ENCODE assay signal across 12 cellular contexts in the genomic region with DNA sequence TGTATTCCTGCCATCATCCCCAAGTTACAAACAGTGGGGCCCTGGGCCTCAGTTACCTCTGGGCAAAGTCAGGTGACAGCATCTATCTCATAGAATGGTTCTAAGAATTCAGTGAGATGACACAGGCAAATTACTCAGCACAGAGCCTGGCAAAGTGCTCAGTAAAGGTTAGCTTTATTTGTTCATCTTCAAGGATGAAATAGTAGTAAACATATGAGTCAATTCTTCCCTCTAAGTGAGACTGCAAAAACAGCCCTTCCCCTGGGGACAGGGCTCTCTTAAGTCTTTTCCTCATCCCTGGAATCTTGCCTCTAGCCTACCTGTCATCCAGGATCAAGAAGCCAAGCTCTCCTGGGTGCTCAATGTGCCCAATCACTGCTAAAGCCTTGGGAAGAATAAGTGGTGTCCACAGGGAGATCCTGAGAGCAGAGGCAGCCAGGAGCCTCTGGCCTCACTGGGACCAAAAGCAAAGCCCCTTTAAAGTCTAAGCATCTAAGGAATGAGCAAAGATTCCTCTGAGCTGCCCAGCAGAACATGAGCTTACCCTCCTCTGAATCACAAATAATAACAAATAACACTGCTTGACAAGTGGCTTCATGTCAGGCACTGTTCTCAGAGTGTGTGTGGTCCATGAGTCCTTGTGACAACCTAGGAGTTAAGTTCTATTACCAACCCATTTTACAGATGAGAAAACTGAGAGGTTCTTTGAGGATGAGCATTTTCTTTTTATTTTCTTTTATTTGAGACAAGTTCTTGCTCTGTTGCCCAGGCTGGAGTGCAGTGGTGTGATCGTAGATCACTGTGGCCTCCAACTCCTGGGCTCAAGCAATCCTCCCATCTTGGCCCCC. TPM values are rescaled to one million over a fixed set of nuclear protein-coding genes. Genes with fewer than 3 reads are reported as not detected.
DNase-seq lines count a peak whose midpoint lies in the region; ATAC-seq and TF ChIP-seq lines count a peak whose summit lies in the region.
"Had no signal": no experiment of that assay in that cellular context is flagged by ENCODE, and none has a peak within 500 bp of the region (broad histone marks: within the 10 kb centered on the region; RNA-seq: fewer than 3 reads in every experiment).

No MANE protein-coding gene starts in this region.

- no peak overlapping the region for H3K4me2 ChIP-seq in mammary epithelial cell (ENCODE audit: insufficient read depth, low read depth, low read length)

- H3K79me2 ChIP-seq in mammary epithelial cell (ENCODE audit: insufficient read depth, low read length): peaks cover 88% of the 10 kb centered on the region

- H3K27ac ChIP-seq in mammary epithelial cell (ENCODE audit: insufficient read depth, low read depth, low read length): no peak overlapping the region
- peak overlapping the region; percentile 84 to 98 for H3K27ac ChIP-seq in tibial artery
- H3K27ac ChIP-seq in thyroid gland: peak overlapping the region in 1 of 3 donors; percentile 36
- H3K27ac ChIP-seq: colonic mucosa had no signal

- no peak for ATAC-seq in GM21367 (IDR thresholded peaks at IDR 0.05; ENCODE audit: unreplicated experiment)

- 100% methylated on average over 1 of the region's 1 CpG for WGBS in mammary epithelial cell (ENCODE audit: low coverage, missing lambda C conversion rate)
- 93 to 95% methylated on average over 1 of the region's 1 CpG for WGBS in thyroid gland, 2 donors

- H3K4me3 ChIP-seq in mammary epithelial cell (replicated peaks in 1 of 3; ENCODE audit: insufficient read depth in 1 of 3, low read depth in 2 of 3, low read length in 3 of 3) (no peak overlapping the region), tibial artery (no peak overlapping the region), thyroid gland (replicated peaks in 1 of 3) (no peak overlapping the region)
- H3K4me3 ChIP-seq: colonic mucosa had no signal

- CTCF ChIA-PET in mammary epithelial cell (lab: Charles Lee; ENCODE audit: low non-redundant PET): no interaction called here

- no TSS peak for BruUV-seq in mammary epithelial cell (replicated peaks; lab: Mats Ljungman, UMichigan)

- TF ChIP-seq POLR2A in thyroid gland (IDR thresholded peaks at IDR 0.05): no peak

- no peak overlapping the region for H3K9ac ChIP-seq in mammary epithelial cell (ENCODE audit: insufficient read depth, low read length)

- no peaks in the 10 kb centered on the region for H3K27me3 ChIP-seq in mammary epithelial cell (ENCODE audit: insufficient read depth, low read length)
- no peaks in the 10 kb centered on the region for H3K27me3 ChIP-seq in tibial artery
- H3K27me3 ChIP-seq in thyroid gland: no peaks in the 10 kb centered on the region
- H3K27me3 ChIP-seq: colonic mucosa had no signal

- H2AFZ ChIP-seq in mammary epithelial cell (ENCODE audit: low read depth, low read length): no peak overlapping the region

- TF ChIP-seq CTCF in mammary epithelial cell (conservative IDR thresholded peaks at IDR 0.05 in 1 of 2, IDR thresholded peaks at IDR 0.05 in 1 of 2; ENCODE audit: extremely low read depth in 1 of 2, insufficient read depth in 1 of 2, low read depth in 1 of 2, low read length in 2 of 2) (no peak), tibial artery (IDR thresholded peaks at IDR 0.05) (no peak), thyroid gland (IDR thresholded peaks at IDR 0.05) (no peak)

- no peaks in the 10 kb centered on the region for H3K36me3 ChIP-seq in mammary epithelial cell (ENCODE audit: insufficient read depth, low read length)
- no peaks in the 10 kb centered on the region for H3K36me3 ChIP-seq in tibial artery
- no peaks in the 10 kb centered on the region for H3K36me3 ChIP-seq in thyroid gland
- H3K36me3 ChIP-seq: colonic mucosa had no signal

- intact Hi-C loops in mammary epithelial cell (cut with micrococcal nuclease) (loop anchor here (2.0 kb wide), 1 partner anchor 14 kb away; no protein-coding TSS in a partner anchor), tibial artery (cut with DNase I; ENCODE audit: low total_unique reads) (no loop called here), thyroid gland (cut with DNase I) (no loop called here)

- peaks cover 11% of the 10 kb centered on the region for H3K4me1 ChIP-seq in mammary epithelial cell (ENCODE audit: insufficient read depth, low read length)
- H3K4me1 ChIP-seq in tibial artery: peaks cover 5 to 100% (median 75%) of the 10 kb centered on the region in 4 donors
- peaks cover 0 to 23% of the 10 kb centered on the region in 2 donors for H3K4me1 ChIP-seq in thyroid gland
- H3K4me1 ChIP-seq: colonic mucosa had no signal

- in situ Hi-C loops in mammary epithelial cell (cut with MboI; ENCODE audit: low sequenced_read_pairs in 2 of 2): no loop called here

- DNase-seq in SIG-M5 treated with dmso at 0.1 percent for 504 hours (lab: John Stamatoyannopoulos, UW; ENCODE audit: unreplicated experiment): peak; percentile 15
- DNase-seq in SIG-M5 (lab: John Stamatoyannopoulos, UW): no peak
- peak; percentile 58 for DNase-seq in mammary epithelial cell
- peak; percentile 86 for DNase-seq in kidney tubule cell (ENCODE audit: low spot score)
- no peak for DNase-seq in tibial artery
- DNase-seq in HT-29 (ENCODE audit: low spot score): no peak
- no peak for DNase-seq in thyroid gland
- DNase-seq: 8988T, colonic mucosa, NCI-H345, SW 1271 had no signal

- dilution Hi-C loops in mammary epithelial cell (cut with HindIII; ENCODE audit: low sequenced_read_pairs): loop anchor here (5.0 kb wide), 1 partner anchor 49 kb away; no protein-coding TSS in a partner anchor

- no peaks in the 10 kb centered on the region for H3K9me3 ChIP-seq in mammary epithelial cell (replicated peaks; ENCODE audit: insufficient read depth, low read length)
- no peaks in the 10 kb centered on the region for H3K9me3 ChIP-seq in tibial artery
- no peaks in the 10 kb centered on the region for H3K9me3 ChIP-seq in thyroid gland
- H3K9me3 ChIP-seq: colonic mucosa had no signal

- H4K20me1 ChIP-seq in mammary epithelial cell (ENCODE audit: insufficient read depth, low read length): no peaks in the 10 kb centered on the region

RNA-seq across cellular contexts. Expression of gene NUAK1, which starts 12.1 kb away (rescaled TPM):
- total RNA-seq in mammary epithelial cell (10 to 100 TPM; 12.5 to 39.8 TPM), thyroid gland (10 to 100 TPM in 3 of 4 donors, 1 to 10 TPM in 1; 4.5 to 38.4 (median 10.6) TPM)
- 7.4 TPM for polyA plus RNA-seq in mammary epithelial cell
- polyA minus RNA-seq in mammary epithelial cell: 21.2 TPM
- 0.91 and 1.3 TPM in 2 replicates for total RNA-seq in HT-29 (2014; rRNA removed; shearing (Covaris generic))

Comparison
In these comparisons a context has a peak if more than half of its experiments do, and no peak if none do; other contexts are left out.
1. DNase-seq: peak in SIG-M5 treated with dmso at 0.1 percent for 504 hours (single experiment), mammary epithelial cell (single experiment) and kidney tubule cell (single experiment); none in SIG-M5 (single experiment), tibial artery (0 of 2), HT-29 (single experiment) and thyroid gland (0 of 2).